Comparison of ENCODE assay signal across 27 cellular contexts in the genomic region with DNA sequence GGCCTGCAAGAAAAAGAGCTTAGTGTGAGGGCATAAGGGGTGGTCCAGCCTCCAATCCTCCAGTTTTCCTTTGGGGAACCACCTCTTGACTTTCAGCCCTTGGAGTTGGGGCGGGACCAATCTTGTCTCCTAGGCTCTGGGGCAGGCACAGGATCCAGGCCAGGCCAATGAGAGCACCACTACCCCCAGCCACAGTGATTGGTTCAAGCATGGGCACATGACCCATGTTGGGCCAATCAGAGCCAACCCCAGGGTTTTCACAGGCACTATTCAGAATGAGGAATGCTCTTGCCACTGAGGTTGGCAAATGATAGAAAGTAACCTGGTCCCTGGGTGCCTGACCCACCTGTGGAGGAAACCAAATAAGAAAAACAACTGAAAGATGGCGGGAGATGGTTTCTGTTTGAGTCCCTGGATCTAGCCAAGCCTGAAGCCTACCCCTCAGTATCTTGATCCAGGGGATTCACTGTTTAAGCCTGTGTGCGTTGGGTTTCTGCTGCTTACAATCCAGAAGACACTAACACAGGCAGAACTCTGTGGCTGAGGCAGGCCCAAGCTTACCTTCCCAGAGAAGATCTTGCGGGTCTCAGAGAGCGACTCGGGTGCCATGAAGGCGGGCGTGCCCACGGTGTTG. TPM values are rescaled to one million over a fixed set of nuclear protein-coding genes. Genes with fewer than 3 reads are reported as not detected.
DNase-seq lines count a peak whose midpoint lies in the region; ATAC-seq and TF ChIP-seq lines count a peak whose summit lies in the region.
"Had no signal": no experiment of that assay in that cellular context is flagged by ENCODE, and none has a peak within 500 bp of the region (broad histone marks: within the 10 kb centered on the region; RNA-seq: fewer than 3 reads in every experiment).

No MANE protein-coding gene starts in this region.

- H3K4me3 Mint-ChIP-seq in activated naive CD8-positive, alpha-beta T cell, result no peak overlapping the region
- H3K4me3 Mint-ChIP-seq in activated naive CD8-positive, alpha-beta T cell treated with anti-CD3 and anti-CD28 coated beads, Interleukin-2, amount 50 U/mL, for 24 hours, result no peak overlapping the region
- H3K4me3 Mint-ChIP-seq: activated T-cell treated with anti-CD3 and anti-CD28 coated beads, Interleukin-2, amount 50 U/mL, for 72 hours; central memory CD8-positive, alpha-beta T cell; HFFc6; naive B cell had no signal

- peak overlapping the region; percentile 64 for H3K27ac Mint-ChIP-seq in activated naive CD8-positive, alpha-beta T cell
- no peak overlapping the region for H3K27ac Mint-ChIP-seq in activated naive CD8-positive, alpha-beta T cell treated with anti-CD3 and anti-CD28 coated beads, Interleukin-2, amount 50 U/mL, for 24 hours
- H3K27ac Mint-ChIP-seq: activated T-cell treated with anti-CD3 and anti-CD28 coated beads, Interleukin-2, amount 50 U/mL, for 72 hours; HFFc6 had no signal

- ATAC-seq in activated naive CD8-positive, alpha-beta T cell treated with anti-CD3 and anti-CD28 coated beads, Interleukin-2, amount 50 U/mL, for 24 hours, result no peak
- peak; percentile 24; the same call in 1 of the 2 replicates for ATAC-seq in PC-3
- ATAC-seq in upper lobe of right lung, result peak; percentile 53
- ATAC-seq: activated T-cell treated with anti-CD3 and anti-CD28 coated beads, Interleukin-2, amount 50 U/mL, for 72 hours; heart left ventricle had no signal

- POLR2A ChIA-PET in PC-3 (lab: Charles Lee; ENCODE audit: unreplicated experiment), result no interaction called here

- H3K9me3 ChIP-seq in PC-3 (ENCODE audit: low read length) (no peaks in the 10 kb centered on the region), upper lobe of right lung (no peaks in the 10 kb centered on the region)
- H3K9me3 ChIP-seq: heart left ventricle, SJCRH30 had no signal

- H4K20me1 ChIP-seq in PC-3 (ENCODE audit: low read length), result no peaks in the 10 kb centered on the region

- H2AFZ ChIP-seq in PC-3 (ENCODE audit: low read length), result no peak overlapping the region

- BruUV-seq in PC-3 (replicated peaks; lab: Mats Ljungman, UMichigan), result no TSS peak

- H3K9me3 Mint-ChIP-seq in activated naive CD8-positive, alpha-beta T cell (ENCODE audit: low read depth), result no peaks in the 10 kb centered on the region
- no peaks in the 10 kb centered on the region for H3K9me3 Mint-ChIP-seq in activated naive CD8-positive, alpha-beta T cell treated with anti-CD3 and anti-CD28 coated beads, Interleukin-2, amount 50 U/mL, for 24 hours
- H3K9me3 Mint-ChIP-seq: activated T-cell treated with anti-CD3 and anti-CD28 coated beads, Interleukin-2, amount 50 U/mL, for 72 hours; central memory CD8-positive, alpha-beta T cell; HFFc6; naive B cell had no signal

- H3K4me3 ChIP-seq in PC-3 (ENCODE audit: low read length) (no peak overlapping the region), fibroblast of mammary gland (ENCODE audit: control insufficient read depth, low read depth, low read length) (no peak overlapping the region), upper lobe of right lung (no peak overlapping the region)
- H3K4me3 ChIP-seq: BLaER1 treated with 17β-estradiol and CSF1 and Interleukin-3, amounts not matched to agents 10 nM and 100 nM; dorsolateral prefrontal cortex; heart left ventricle; SJCRH30; skin epidermis had no signal

- H3K79me2 ChIP-seq in PC-3 (ENCODE audit: low read length), result no peaks in the 10 kb centered on the region

- H3K4me1 ChIP-seq in PC-3 (ENCODE audit: insufficient read depth, low read length) (no peaks in the 10 kb centered on the region), upper lobe of right lung (no peaks in the 10 kb centered on the region)
- H3K4me1 ChIP-seq: BLaER1 treated with 17β-estradiol and CSF1 and Interleukin-3, amounts not matched to agents 10 nM and 100 nM; heart left ventricle; SJCRH30 had no signal

- H3K27me3 ChIP-seq in PC-3 (ENCODE audit: low read length) (no peaks in the 10 kb centered on the region), upper lobe of right lung (no peaks in the 10 kb centered on the region)
- H3K27me3 ChIP-seq: BLaER1 treated with 17β-estradiol and CSF1 and Interleukin-3, amounts not matched to agents 10 nM and 100 nM; dorsolateral prefrontal cortex; heart left ventricle; SJCRH30 had no signal

- no peak overlapping the region for H3K9ac ChIP-seq in PC-3 (ENCODE audit: low read length)
- H3K9ac ChIP-seq: BLaER1 treated with 17β-estradiol and CSF1 and Interleukin-3, amounts not matched to agents 10 nM and 100 nM had no signal

- H3K36me3 Mint-ChIP-seq in activated naive CD8-positive, alpha-beta T cell, result peaks cover 30% of the 10 kb centered on the region
- H3K36me3 Mint-ChIP-seq in activated naive CD8-positive, alpha-beta T cell treated with anti-CD3 and anti-CD28 coated beads, Interleukin-2, amount 50 U/mL, for 24 hours (ENCODE audit: low read depth), result peaks cover 59% of the 10 kb centered on the region

- no peak overlapping the region for H3K4me2 ChIP-seq in PC-3 (ENCODE audit: low read length)
- H3K4me2 ChIP-seq: BLaER1 treated with 17β-estradiol and CSF1 and Interleukin-3, amounts not matched to agents 10 nM and 100 nM had no signal

- H3K27me3 Mint-ChIP-seq in activated naive CD8-positive, alpha-beta T cell, result no peaks in the 10 kb centered on the region
- no peaks in the 10 kb centered on the region for H3K27me3 Mint-ChIP-seq in activated naive CD8-positive, alpha-beta T cell treated with anti-CD3 and anti-CD28 coated beads, Interleukin-2, amount 50 U/mL, for 24 hours
- H3K27me3 Mint-ChIP-seq: central memory CD8-positive, alpha-beta T cell; naive B cell had no signal

- DNase-seq in activated naive CD8-positive, alpha-beta T cell treated with anti-CD3 and anti-CD28 coated beads, Interleukin-2, amount 50 U/mL, for 24 hours, result no peak
- DNase-seq in PC-3 (peak; percentile 21), fibroblast of mammary gland (ENCODE audit: low read depth) (peak; percentile 13), upper lobe of right lung (no peak), epidermal melanocyte (ENCODE audit: insufficient read length, low spot score) (no peak), amygdala (lab: John Stamatoyannopoulos, UW) (no peak), cerebellum (ENCODE audit: low spot score) (no peak)
- DNase-seq: activated CD4-positive, alpha-beta T cell treated with anti-CD3 and anti-CD28 coated beads for 48 hours; activated naive CD4-positive, alpha-beta T cell treated with anti-CD3 and anti-CD28 coated beads, Interleukin-2, amount 50 U/mL, for 16 hours; activated T-cell treated with anti-CD3 and anti-CD28 coated beads, Interleukin-2, amount 50 U/mL, for 72 hours; DMS79 treated with DMSO at 0.1 percent for 48 hours; dorsolateral prefrontal cortex; heart left ventricle; HFFc6; mesenchymal stem cell; naive B cell; NCI-H1417 treated with DMSO at 0.1 percent for 48 hours; NCI-H2107; NK-92 treated with Interleukin-12 subunit alpha and Interleukin-12 subunit beta, amount 100 ng/mL, for 24 hours; SJCRH30; stimulated activated CD4-positive, alpha-beta T cell treated with anti-CD3 and anti-CD28 coated beads, Interleukin-1b, Interleukin-23, amount 100 ng/mL, for 48 hours; T-helper 1 cell had no signal

- H3F3A ChIP-seq in PC-3 (ENCODE audit: low read length, unreplicated experiment), result no peaks in the 10 kb centered on the region

- H3K36me3 ChIP-seq in PC-3 (ENCODE audit: low read depth, low read length), result peaks cover 45% of the 10 kb centered on the region
- peaks cover 79% of the 10 kb centered on the region for H3K36me3 ChIP-seq in upper lobe of right lung

- H3K4me1 Mint-ChIP-seq in activated naive CD8-positive, alpha-beta T cell (ENCODE audit: low read depth), result peaks cover 4% of the 10 kb centered on the region
- peaks cover 5% of the 10 kb centered on the region for H3K4me1 Mint-ChIP-seq in activated naive CD8-positive, alpha-beta T cell treated with anti-CD3 and anti-CD28 coated beads, Interleukin-2, amount 50 U/mL, for 24 hours
- H3K4me1 Mint-ChIP-seq: central memory CD8-positive, alpha-beta T cell had no signal

- intact Hi-C loops in PC-3 (cut with micrococcal nuclease), result no loop called here
- intact Hi-C loops in upper lobe of right lung (cut with DNase I), result no loop called here

- CTCF ChIA-PET in PC-3 (lab: Charles Lee), result no interaction called here

- TF ChIP-seq CTCF in PC-3 (conservative IDR thresholded peaks at IDR 0.05; ENCODE audit: low read depth, low read length) (no peak), fibroblast of mammary gland (conservative IDR thresholded peaks at IDR 0.05; ENCODE audit: control insufficient read depth, insufficient read depth, low read depth, low read length) (no peak), upper lobe of right lung (IDR thresholded peaks at IDR 0.05) (no peak)

- no peaks in the 10 kb centered on the region for H3K9me2 ChIP-seq in PC-3 (replicated peaks; ENCODE audit: low read length)

- H3K27ac ChIP-seq in PC-3 (ENCODE audit: low read length), result no peak overlapping the region
- no peak overlapping the region for H3K27ac ChIP-seq in upper lobe of right lung
- H3K27ac ChIP-seq: BLaER1 treated with 17β-estradiol and CSF1 and Interleukin-3, amounts not matched to agents 10 nM and 100 nM; epithelial cell of prostate; heart left ventricle; SJCRH30 had no signal

RNA-seq across cellular contexts. Expression of gene P2RX4, which starts 42.9 kb away (rescaled TPM):
- 19.4 and 21.6 TPM in 2 replicates for total RNA-seq in PC-3 (2014; rRNA removed)
- total RNA-seq in upper lobe of right lung, result 55.8 TPM
- total RNA-seq in cerebellum, result 9.4 TPM

RNA-seq across cellular contexts. Expression of gene CAMKK2, which starts 43.7 kb away (rescaled TPM):
- total RNA-seq in PC-3 (2014; rRNA removed) (20.1 and 26.5 TPM in 2 replicates), upper lobe of right lung (39.3 TPM), cerebellum (27.3 TPM)

Comparison
In these comparisons a context has a peak if more than half of its experiments do, and no peak if none do; other contexts are left out.
1. DNase-seq: peak in PC-3 (single experiment) and fibroblast of mammary gland (single experiment); none in activated naive CD8-positive, alpha-beta T cell treated with anti-CD3 and anti-CD28 coated beads, Interleukin-2, amount 50 U/mL, for 24 hours (single experiment), upper lobe of right lung (single experiment), epidermal melanocyte (single experiment), amygdala (0 of 56) and cerebellum (single experiment).